Comparison of ENCODE assay signal across 9 cellular contexts in genomic region chr2:222813177-222813843, GRCh38. TPM values are rescaled to one million over a fixed set of nuclear protein-coding genes. Genes with fewer than 3 reads are reported as not detected.
DNase-seq lines count a peak whose midpoint lies in the region; ATAC-seq, FAIRE-seq and TF ChIP-seq lines count a peak whose summit lies in the region.
"Had no signal": no experiment of that assay in that cellular context is flagged by ENCODE, and none has a peak within 500 bp of the region (broad histone marks: within the 10 kb centered on the region; RNA-seq: fewer than 3 reads in every experiment).

No MANE protein-coding gene starts in this region.

- peak; percentile 43 to 52; a peak in 3 of 6 replicates for ATAC-seq in A549
- peak; percentile 95 for ATAC-seq in GM18909 (IDR thresholded peaks at IDR 0.05; ENCODE audit: poor library complexity, unreplicated experiment)
- peak; percentile 94 for ATAC-seq in HG02884 (IDR thresholded peaks at IDR 0.05; ENCODE audit: unreplicated experiment)
- no peak for ATAC-seq in GM23338

- H3K79me2 ChIP-seq in GM23338 (replicated peaks; ENCODE audit: insufficient read depth) = no peaks in the 10 kb centered on the region

- H3K36me3 ChIP-seq in adrenal gland (replicated peaks in 1 of 2) (no peaks in the 10 kb centered on the region), GM23338 (ENCODE audit: insufficient read depth) (no peaks in the 10 kb centered on the region)

- DNase-seq in A549 (ENCODE audit: low read depth in 1 of 2, low spot score in 1 of 2) = no peak
- peak; percentile 60 for DNase-seq in T-helper 2 cell treated with Interferon-gamma antibody and Interleukin-4, amounts not matched to agents 5 μg/mL and 100 μg/mL, for 36 hours (ENCODE audit: low spot score)
- no peak for DNase-seq in adrenal gland
- no peak for DNase-seq in GM23338 (ENCODE audit: low spot score)
- no peak for DNase-seq in activated gamma-delta T cell (lab: John Stamatoyannopoulos, UW)
- no peak for DNase-seq in stimulated activated naive CD4-positive, alpha-beta T cell treated with Interleukin-2 at 50 U/mL for 16 hours (lab: John Stamatoyannopoulos, UW)
- DNase-seq: MM.1S had no signal

- H3K4me1 Mint-ChIP-seq in T-helper 2 cell treated with Interferon-gamma antibody and Interleukin-4, amounts not matched to agents 5 μg/mL and 100 μg/mL, for 36 hours (ENCODE audit: low read depth) = peaks cover 18% of the 10 kb centered on the region
- no peaks in the 10 kb centered on the region for H3K4me1 Mint-ChIP-seq in GM23338

- WGBS in A549 (ENCODE audit: missing lambda C conversion rate) = 54% methylated on average over 6 of the region's 6 CpGs
- WGBS in adrenal gland, 4 donors = 62 to 76% (median 68%) methylated on average over 6 of the region's 6 CpGs

- H3K9me3 Mint-ChIP-seq in T-helper 2 cell treated with Interferon-gamma antibody and Interleukin-4, amounts not matched to agents 5 μg/mL and 100 μg/mL, for 36 hours = no peaks in the 10 kb centered on the region
- H3K9me3 Mint-ChIP-seq in GM23338 = peaks cover 27% of the 10 kb centered on the region; the same call in 2 of the 3 replicates

- H3F3A ChIP-seq in GM23338 (replicated peaks; ENCODE audit: low read depth) = no peaks in the 10 kb centered on the region

- no peak for FAIRE-seq in A549 (lab: Jason Lieb, UNC)

- H3K9me3 ChIP-seq in A549 (no peaks in the 10 kb centered on the region), adrenal gland (replicated peaks in 1 of 3) (no peaks in the 10 kb centered on the region)

- POLR2A ChIA-PET in A549 (lab: Yijun Ruan, JAX) = no interaction called here

- TF ChIP-seq CTCF in A549 (IDR thresholded peaks at IDR 0.05) (no peak), adrenal gland (IDR thresholded peaks at IDR 0.05) (no peak), GM23338 (conservative IDR thresholded peaks at IDR 0.05; ENCODE audit: low read depth in 2 of 2) (no peak)

- H4K20me1 ChIP-seq in GM23338 (replicated peaks; ENCODE audit: insufficient read depth) = no peaks in the 10 kb centered on the region

- TF ChIP-seq RAD21 in A549 (conservative IDR thresholded peaks at IDR 0.05 in 1 of 2, IDR thresholded peaks at IDR 0.05 in 1 of 2) = no peak

- H3K27me3 ChIP-seq in adrenal gland (no peaks in the 10 kb centered on the region), GM23338 (ENCODE audit: insufficient read depth) (no peaks in the 10 kb centered on the region)

- H3K27me3 Mint-ChIP-seq in T-helper 2 cell treated with Interferon-gamma antibody and Interleukin-4, amounts not matched to agents 5 μg/mL and 100 μg/mL, for 36 hours (ENCODE audit: low read depth) = no peaks in the 10 kb centered on the region
- H3K27me3 Mint-ChIP-seq in GM23338 (ENCODE audit: insufficient read depth, low read depth, poor library complexity) = no peaks in the 10 kb centered on the region

- H3K4me2 ChIP-seq in A549 (0 out of 3 replicates have a peak overlapping the region, but pooled peaks have one; percentile 13), GM23338 (no peak overlapping the region)

- H2AFZ ChIP-seq in GM23338 = no peak overlapping the region

- intact Hi-C loops in adrenal gland (cut with DNase I) = no loop called here

- no peak overlapping the region for H3K4me3 Mint-ChIP-seq in T-helper 2 cell treated with Interferon-gamma antibody and Interleukin-4, amounts not matched to agents 5 μg/mL and 100 μg/mL, for 36 hours
- no peak overlapping the region for H3K4me3 Mint-ChIP-seq in GM23338

- H3K27ac ChIP-seq in A549 (0 out of 6 replicates have a peak overlapping the region, but pooled peaks of 1 of the 2 experiments have one; percentile 1), adrenal gland (no peak overlapping the region), GM23338 (ENCODE audit: low read depth) (no peak overlapping the region)

- H3K4me1 ChIP-seq in A549 = peaks cover 9% of the 10 kb centered on the region; the same call in 1 of the 3 replicates
- no peaks in the 10 kb centered on the region for H3K4me1 ChIP-seq in adrenal gland (replicated peaks in 1 of 2)
- H3K4me1 ChIP-seq in GM23338 (ENCODE audit: insufficient read depth) = no peaks in the 10 kb centered on the region

- no peaks in the 10 kb centered on the region for H3K36me3 Mint-ChIP-seq in T-helper 2 cell treated with Interferon-gamma antibody and Interleukin-4, amounts not matched to agents 5 μg/mL and 100 μg/mL, for 36 hours (ENCODE audit: low read depth)
- peaks cover 16% of the 10 kb centered on the region; the same call in 2 of the 3 replicates for H3K36me3 Mint-ChIP-seq in GM23338 (ENCODE audit: low read depth)

- H3K9me2 ChIP-seq in GM23338 (ENCODE audit: insufficient read depth) = no peaks in the 10 kb centered on the region

- CTCF ChIA-PET in A549 (lab: Yijun Ruan, JAX) = interaction anchor here (0.6 to 1.0 kb wide), 2 partner anchors 16 to 127 kb away, joined by 4 to 5 read pairs; no protein-coding TSS in a partner anchor

- TF ChIP-seq EP300 in A549 (IDR thresholded peaks at IDR 0.05) = no peak

- H3K4me3 ChIP-seq in A549 = no peak overlapping the region
- H3K4me3 ChIP-seq in adrenal gland = no peak overlapping the region
- H3K4me3 ChIP-seq in GM23338 = no peak overlapping the region

- peak overlapping the region; percentile 11 for H3K27ac Mint-ChIP-seq in T-helper 2 cell treated with Interferon-gamma antibody and Interleukin-4, amounts not matched to agents 5 μg/mL and 100 μg/mL, for 36 hours
- H3K27ac Mint-ChIP-seq in GM23338 = no peak overlapping the region

- TF ChIP-seq POLR2A in A549 (IDR thresholded peaks at IDR 0.05; ENCODE audit: low read length) = no peak
- no peak for TF ChIP-seq POLR2A in adrenal gland (IDR thresholded peaks at IDR 0.05)

TF ChIP-seq in A549, 52 proteins besides CTCF, POLR2A, EP300 and RAD21 (continues in another document):
- TF ChIP-seq, protein P1, sequence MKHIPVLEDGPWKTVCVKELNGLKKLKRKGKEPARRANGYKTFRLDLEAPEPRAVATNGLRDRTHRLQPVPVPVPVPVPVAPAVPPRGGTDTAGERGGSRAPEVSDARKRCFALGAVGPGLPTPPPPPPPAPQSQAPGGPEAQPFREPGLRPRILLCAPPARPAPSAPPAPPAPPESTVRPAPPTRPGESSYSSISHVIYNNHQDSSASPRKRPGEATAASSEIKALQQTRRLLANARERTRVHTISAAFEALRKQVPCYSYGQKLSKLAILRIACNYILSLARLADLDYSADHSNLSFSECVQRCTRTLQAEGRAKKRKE (CRISPR knock-in tag; IDR thresholded peaks at IDR 0.05; ENCODE audit: low read depth) = no peak
- TF ChIP-seq CBX2 (IDR thresholded peaks at IDR 0.05; ENCODE audit: borderline replicate concordance, low read depth) = no peak
- TF ChIP-seq NFE2L2 (conservative IDR thresholded peaks at IDR 0.05; ENCODE audit: low read length) = no peak
- no peak for TF ChIP-seq ZC3H11A (IDR thresholded peaks at IDR 0.05)
- TF ChIP-seq EHMT2 (IDR thresholded peaks at IDR 0.05; ENCODE audit: low read depth) = no peak
- TF ChIP-seq, protein P2, sequence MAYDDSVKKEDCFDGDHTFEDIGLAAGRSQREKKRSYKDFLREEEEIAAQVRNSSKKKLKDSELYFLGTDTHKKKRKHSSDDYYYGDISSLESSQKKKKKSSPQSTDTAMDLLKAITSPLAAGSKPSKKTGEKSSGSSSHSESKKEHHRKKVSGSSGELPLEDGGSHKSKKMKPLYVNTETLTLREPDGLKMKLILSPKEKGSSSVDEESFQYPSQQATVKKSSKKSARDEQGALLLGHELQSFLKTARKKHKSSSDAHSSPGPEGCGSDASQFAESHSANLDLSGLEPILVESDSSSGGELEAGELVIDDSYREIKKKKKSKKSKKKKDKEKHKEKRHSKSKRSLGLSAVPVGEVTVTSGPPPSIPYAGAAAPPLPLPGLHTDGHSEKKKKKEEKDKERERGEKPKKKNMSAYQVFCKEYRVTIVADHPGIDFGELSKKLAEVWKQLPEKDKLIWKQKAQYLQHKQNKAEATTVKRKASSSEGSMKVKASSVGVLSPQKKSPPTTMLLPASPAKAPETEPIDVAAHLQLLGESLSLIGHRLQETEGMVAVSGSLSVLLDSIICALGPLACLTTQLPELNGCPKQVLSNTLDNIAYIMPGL (CRISPR knock-in tag; IDR thresholded peaks at IDR 0.05; ENCODE audit: borderline replicate concordance) = no peak

TF ChIP-seq in GM23338, 12 proteins besides CTCF, POLR2A, EP300 and RAD21 (continues in another document):
- TF ChIP-seq, protein P3, sequence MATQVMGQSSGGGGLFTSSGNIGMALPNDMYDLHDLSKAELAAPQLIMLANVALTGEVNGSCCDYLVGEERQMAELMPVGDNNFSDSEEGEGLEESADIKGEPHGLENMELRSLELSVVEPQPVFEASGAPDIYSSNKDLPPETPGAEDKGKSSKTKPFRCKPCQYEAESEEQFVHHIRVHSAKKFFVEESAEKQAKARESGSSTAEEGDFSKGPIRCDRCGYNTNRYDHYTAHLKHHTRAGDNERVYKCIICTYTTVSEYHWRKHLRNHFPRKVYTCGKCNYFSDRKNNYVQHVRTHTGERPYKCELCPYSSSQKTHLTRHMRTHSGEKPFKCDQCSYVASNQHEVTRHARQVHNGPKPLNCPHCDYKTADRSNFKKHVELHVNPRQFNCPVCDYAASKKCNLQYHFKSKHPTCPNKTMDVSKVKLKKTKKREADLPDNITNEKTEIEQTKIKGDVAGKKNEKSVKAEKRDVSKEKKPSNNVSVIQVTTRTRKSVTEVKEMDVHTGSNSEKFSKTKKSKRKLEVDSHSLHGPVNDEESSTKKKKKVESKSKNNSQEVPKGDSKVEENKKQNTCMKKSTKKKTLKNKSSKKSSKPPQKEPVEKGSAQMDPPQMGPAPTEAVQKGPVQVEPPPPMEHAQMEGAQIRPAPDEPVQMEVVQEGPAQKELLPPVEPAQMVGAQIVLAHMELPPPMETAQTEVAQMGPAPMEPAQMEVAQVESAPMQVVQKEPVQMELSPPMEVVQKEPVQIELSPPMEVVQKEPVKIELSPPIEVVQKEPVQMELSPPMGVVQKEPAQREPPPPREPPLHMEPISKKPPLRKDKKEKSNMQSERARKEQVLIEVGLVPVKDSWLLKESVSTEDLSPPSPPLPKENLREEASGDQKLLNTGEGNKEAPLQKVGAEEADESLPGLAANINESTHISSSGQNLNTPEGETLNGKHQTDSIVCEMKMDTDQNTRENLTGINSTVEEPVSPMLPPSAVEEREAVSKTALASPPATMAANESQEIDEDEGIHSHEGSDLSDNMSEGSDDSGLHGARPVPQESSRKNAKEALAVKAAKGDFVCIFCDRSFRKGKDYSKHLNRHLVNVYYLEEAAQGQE (IDR thresholded peaks at IDR 0.05; ENCODE audit: unreplicated experiment) = no peak
- no peak for TF ChIP-seq ZNF331 (CRISPR knock-in tag; IDR thresholded peaks at IDR 0.05; ENCODE audit: low read depth)
- no peak for TF ChIP-seq STAT1 (IDR thresholded peaks at IDR 0.05; ENCODE audit: unreplicated experiment)

RNA-seq across cellular contexts. Expression of gene ACSL3, which starts 47.5 kb away (rescaled TPM):
- polyA plus RNA-seq in A549 (2011; rRNA removed) (160 and 209 TPM in 2 replicates), A549 (2017; fragmentation: RNase III; extraction: RNeasy Plus Mini Kit Qiagen cat#74134 plus additional on column Dnase treatment) (89.1 to 142 TPM (median 128 TPM) in 3 replicates), adrenal gland (100 to 1,000 TPM in 1 of 3 donors, 10 to 100 TPM in 2; 11.0 to 103 (median 15.9) TPM), GM23338 (2016; fragmentation: Nextera tagmentation; extraction: Ambion mirVana) (50.4 and 55.3 TPM in 2 replicates)
- polyA plus RNA-seq in A549 (2012; cell fraction: cytosol; rRNA removed) = 35.0 and 40.1 TPM in 2 replicates
- 48.9 and 60.2 TPM in 2 replicates for polyA plus RNA-seq in A549 (2012; cell fraction: nucleus; rRNA removed)
- polyA minus RNA-seq in A549 (2011; rRNA and poly(A)+ RNA removed) = 149 and 161 TPM in 2 replicates
- total RNA-seq in adrenal gland = 100 to 1,000 TPM in 1 of 8 donors, 10 to 100 TPM in 7; 59.1 to 130 (median 70.6) TPM
- total RNA-seq in GM23338 (2014; rRNA removed; shearing (Covaris generic)) = 130 and 132 TPM in 2 replicates
